Comparison of ENCODE assay signal across 12 cellular contexts in the genomic region with DNA sequence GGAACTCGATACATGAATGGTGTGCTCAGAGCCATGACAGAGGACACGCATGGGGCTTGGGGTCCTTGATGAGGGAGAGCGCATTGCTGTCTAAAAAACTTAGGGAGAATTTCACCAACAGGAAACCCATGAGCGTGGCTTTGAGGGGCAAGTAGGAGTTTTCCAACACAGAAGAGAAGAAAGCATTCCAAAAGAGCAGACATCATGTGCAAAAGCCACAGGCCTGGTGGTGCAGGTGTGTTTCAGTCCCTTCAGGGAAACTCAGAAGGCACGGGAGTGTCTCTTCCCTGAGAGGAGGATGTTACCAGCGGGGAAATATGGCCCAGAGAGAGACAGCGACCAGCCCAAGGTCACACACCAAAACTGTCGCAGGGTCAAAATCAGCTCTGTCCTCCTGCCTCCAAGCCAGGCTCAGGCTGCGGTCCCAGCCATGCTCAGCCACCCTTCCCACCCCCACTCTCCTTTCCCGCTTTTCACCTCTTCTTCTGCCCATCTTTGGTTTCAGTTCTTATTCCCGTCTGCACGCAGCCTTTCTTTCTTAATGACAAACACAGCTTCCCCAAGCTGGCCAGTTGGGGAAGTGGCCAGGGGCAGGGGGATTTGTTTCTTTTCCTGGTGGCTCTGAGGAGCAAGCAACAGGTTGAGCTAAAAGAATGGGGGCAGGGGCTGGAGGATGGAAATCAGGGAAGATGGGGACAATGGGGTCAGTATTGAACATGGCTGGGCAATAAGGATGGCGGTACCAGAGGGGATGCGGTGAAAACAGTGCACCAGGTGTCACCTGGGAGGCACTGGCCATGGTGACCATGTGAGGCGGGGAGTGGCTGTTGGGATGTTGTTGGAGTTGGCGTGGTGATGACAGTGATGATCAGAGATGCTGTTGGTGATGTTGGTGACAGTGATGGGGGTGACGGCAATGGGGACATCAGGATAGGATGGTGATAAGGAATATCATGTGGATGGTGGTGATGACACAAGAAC. TPM values are rescaled to one million over a fixed set of nuclear protein-coding genes. Genes with fewer than 3 reads are reported as not detected.
DNase-seq lines count a peak whose midpoint lies in the region; ATAC-seq and TF ChIP-seq lines count a peak whose summit lies in the region.
"Had no signal": no experiment of that assay in that cellular context is flagged by ENCODE, and none has a peak within 500 bp of the region (broad histone marks: within the 10 kb centered on the region; RNA-seq: fewer than 3 reads in every experiment).

No MANE protein-coding gene starts in this region.

- H3K9me3 Mint-ChIP-seq in activated CD8-positive, alpha-beta memory T cell treated with anti-CD3 and anti-CD28 coated beads, Interleukin-2, amount 10 ng/mL, durations not matched to agents 7 days and 5 days (ENCODE audit: low read depth), result no peaks in the 10 kb centered on the region
- no peaks in the 10 kb centered on the region for H3K9me3 Mint-ChIP-seq in endothelial cell (ENCODE audit: unreplicated experiment)

- H3K4me3 Mint-ChIP-seq in activated CD8-positive, alpha-beta memory T cell treated with anti-CD3 and anti-CD28 coated beads, Interleukin-2, amount 10 ng/mL, durations not matched to agents 7 days and 5 days, result peak overlapping the region; percentile 64
- no peak overlapping the region for H3K4me3 Mint-ChIP-seq in endothelial cell (ENCODE audit: unreplicated experiment)

- peaks cover 99% of the 10 kb centered on the region for H3K4me1 Mint-ChIP-seq in activated CD8-positive, alpha-beta memory T cell treated with anti-CD3 and anti-CD28 coated beads, Interleukin-2, amount 10 ng/mL, durations not matched to agents 7 days and 5 days
- H3K4me1 Mint-ChIP-seq in endothelial cell (ENCODE audit: unreplicated experiment), result peaks cover 41% of the 10 kb centered on the region

- H3K27me3 Mint-ChIP-seq in activated CD8-positive, alpha-beta memory T cell treated with anti-CD3 and anti-CD28 coated beads, Interleukin-2, amount 10 ng/mL, durations not matched to agents 7 days and 5 days, result no peaks in the 10 kb centered on the region
- H3K27me3 Mint-ChIP-seq in endothelial cell (ENCODE audit: unreplicated experiment), result peaks cover 8% of the 10 kb centered on the region

- peaks cover 35% of the 10 kb centered on the region for H3K36me3 Mint-ChIP-seq in activated CD8-positive, alpha-beta memory T cell treated with anti-CD3 and anti-CD28 coated beads, Interleukin-2, amount 10 ng/mL, durations not matched to agents 7 days and 5 days
- H3K36me3 Mint-ChIP-seq in endothelial cell (ENCODE audit: low read depth, unreplicated experiment), result peaks cover 4% of the 10 kb centered on the region

- no peak for TF ChIP-seq CTCF in endothelial cell (IDR thresholded peaks at IDR 0.05; ENCODE audit: unreplicated experiment)

- DNase-seq in activated CD8-positive, alpha-beta memory T cell treated with anti-CD3 and anti-CD28 coated beads, Interleukin-2, amount 10 ng/mL, durations not matched to agents 7 days and 5 days, result no peak
- no peak for DNase-seq in activated CD8-positive, alpha-beta memory T cell treated with anti-CD3 and anti-CD28 coated beads, Interleukin-2, amount 50 U/mL, for 48 hours
- DNase-seq in RPMI8226, result peak; percentile 55
- DNase-seq in endothelial cell (ENCODE audit: low spot score), result no peak
- no peak for DNase-seq in GM19238 (ENCODE audit: insufficient read length, low spot score)
- no peak for DNase-seq in stimulated activated CD4-positive, alpha-beta T cell treated with anti-CD3 and anti-CD28 coated beads, Interleukin-4, amount 100 ng/mL, for 4 hours
- no peak for DNase-seq in stimulated activated CD4-positive, alpha-beta T cell treated with anti-CD3 and anti-CD28 coated beads, Interleukin-12 subunit alpha, Interleukin-12 subunit beta, amount 100 ng/mL, for 4 hours
- DNase-seq: brain microvascular endothelial cell, uterus had no signal

- CTCF ChIA-PET in activated CD8-positive, alpha-beta memory T cell treated with anti-CD3 and anti-CD28 coated beads, Interleukin-2, amount 10 ng/mL, durations not matched to agents 7 days and 5 days (lab: Charles Lee), result interaction anchor here (1.5 to 30.3 kb wide), 4 partner anchors 9 to 32 kb away, joined by 4 to 438 read pairs (median 170); a partner anchor contains a TSS

- no peak for ATAC-seq in activated CD8-positive, alpha-beta memory T cell treated with anti-CD3 and anti-CD28 coated beads, Interleukin-2, amount 10 ng/mL, durations not matched to agents 7 days and 5 days
- ATAC-seq: gastroesophageal sphincter had no signal

- peak overlapping the region; percentile 98 for H3K27ac ChIP-seq in temporal lobe (ENCODE audit: low read depth, low read length)
- H3K27ac ChIP-seq: brain microvascular endothelial cell had no signal

- H3K27ac Mint-ChIP-seq in activated CD8-positive, alpha-beta memory T cell treated with anti-CD3 and anti-CD28 coated beads, Interleukin-2, amount 10 ng/mL, durations not matched to agents 7 days and 5 days, result peak overlapping the region; percentile 96
- H3K27ac Mint-ChIP-seq in endothelial cell (ENCODE audit: unreplicated experiment), result peak overlapping the region; percentile 14

RNA-seq across cellular contexts. Expression of a gene that starts 10.3 kb away (rescaled TPM):
- 100 to 1,000 TPM; 326 to 386 TPM for total RNA-seq in activated CD8-positive, alpha-beta memory T cell treated with anti-CD3 and anti-CD28 coated beads, Interleukin-2, amount 10 ng/mL, durations not matched to agents 7 days and 5 days
- total RNA-seq in endothelial cell (ENCODE audit: unreplicated experiment) (80.5 TPM), temporal lobe (3.9 TPM)
- total RNA-seq: NCI-H460 had no signal

RNA-seq across cellular contexts. Expression of a gene that starts 23.9 kb away (rescaled TPM):
- under 1 TPM in 1 of 2 experiments, not detected in 1; 0.32 TPM for total RNA-seq in activated CD8-positive, alpha-beta memory T cell treated with anti-CD3 and anti-CD28 coated beads, Interleukin-2, amount 10 ng/mL, durations not matched to agents 7 days and 5 days
- total RNA-seq in endothelial cell (ENCODE audit: unreplicated experiment) (1.7 TPM), temporal lobe (under 0.01 TPM)
- total RNA-seq: gastroesophageal sphincter had no signal

Comparison
In these comparisons a context has a peak if more than half of its experiments do, and no peak if none do; other contexts are left out.
1. RNA of a gene that starts 10.3 kb away (total RNA-seq): 326 to 386 TPM in activated CD8-positive, alpha-beta memory T cell treated with anti-CD3 and anti-CD28 coated beads, Interleukin-2, amount 10 ng/mL, durations not matched to agents 7 days and 5 days and 80.5 TPM in endothelial cell (single experiment); 3.9 TPM in temporal lobe (single experiment); every median in the first group is over 10 times any median in the second.